ENCODE assay signal across 9 cellular contexts in the genomic region with DNA sequence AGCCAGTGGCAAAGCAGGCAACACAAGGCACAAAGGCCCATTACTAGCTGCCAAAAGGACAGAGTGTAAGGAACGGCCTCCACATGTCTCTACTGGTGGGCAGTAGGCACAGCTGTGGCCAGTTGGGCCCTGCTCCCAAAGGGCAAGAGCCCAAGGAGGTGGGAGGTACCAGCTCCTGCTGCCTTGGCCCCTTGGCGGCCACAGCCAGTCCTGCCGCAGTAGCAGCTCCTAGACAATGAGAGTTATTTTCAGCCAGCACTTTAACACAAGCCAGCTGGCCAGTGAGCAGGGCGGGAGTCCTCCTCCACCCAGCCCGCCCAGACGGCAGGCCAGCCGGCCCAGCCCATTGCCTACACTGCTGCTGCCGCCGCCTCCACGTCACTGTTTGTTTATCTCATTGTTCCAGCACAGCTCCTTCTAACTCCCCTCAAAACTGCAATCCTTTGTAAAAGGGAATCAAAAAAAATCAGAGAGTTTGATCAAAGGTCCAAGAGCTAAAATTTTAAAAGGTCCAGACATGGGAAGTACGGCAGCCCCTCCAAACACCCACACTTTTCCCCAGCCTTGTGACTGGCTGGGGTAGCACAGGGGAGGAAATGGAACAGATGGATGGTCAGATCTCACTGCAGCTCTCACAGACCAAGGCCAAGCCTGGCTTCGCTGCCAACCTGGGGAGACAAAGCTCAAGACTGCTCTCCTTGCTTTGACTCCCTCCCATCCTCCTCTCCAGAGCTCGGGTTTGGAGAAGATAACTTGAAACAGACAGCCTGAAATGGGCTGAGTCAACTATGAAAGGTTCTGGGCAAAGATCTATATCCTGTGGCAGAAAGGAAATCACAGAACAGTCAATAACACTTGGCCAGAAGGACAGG. TPM values are rescaled to one million over a fixed set of nuclear protein-coding genes. Genes with fewer than 3 reads are reported as not detected.
DNase-seq lines count a peak whose midpoint lies in the region; ATAC-seq, FAIRE-seq and TF ChIP-seq lines count a peak whose summit lies in the region.
"Had no signal": no experiment of that assay in that cellular context is flagged by ENCODE, and none has a peak within 500 bp of the region (broad histone marks: within the 10 kb centered on the region; RNA-seq: fewer than 3 reads in every experiment).

No MANE protein-coding gene starts in this region.

- TF ChIP-seq POLR2A in H1 (IDR thresholded peaks at IDR 0.05; ENCODE audit: control extremely low read depth in 1 of 2, low read depth in 2 of 2, low read length in 2 of 2), result no peak

- H3K36me3 ChIP-seq in H1 (ENCODE audit: control insufficient read depth in 2 of 4, insufficient read depth in 4 of 4, low read length in 3 of 4) (no peaks in the 10 kb centered on the region), lung (ENCODE audit: control insufficient read depth in 2 of 2, insufficient read depth in 2 of 2, low read length in 2 of 2) (no peaks in the 10 kb centered on the region), stomach smooth muscle (ENCODE audit: control insufficient read depth in 2 of 2, insufficient read depth in 2 of 2, low read length in 2 of 2) (no peaks in the 10 kb centered on the region)

- H3K4me3 Mint-ChIP-seq in T-helper 17 cell, result peak overlapping the region; percentile 73

- no peaks in the 10 kb centered on the region for H3K27me3 ChIP-seq in H1 (replicated peaks in 1 of 4; ENCODE audit: control insufficient read depth in 3 of 4, extremely low read depth in 1 of 4, insufficient read depth in 3 of 4, low read length in 3 of 4)
- H3K27me3 ChIP-seq in lung (ENCODE audit: control insufficient read depth, insufficient read depth), result no peaks in the 10 kb centered on the region
- H3K27me3 ChIP-seq in stomach smooth muscle (ENCODE audit: control insufficient read depth in 1 of 2, insufficient read depth in 2 of 2, low read length in 2 of 2), result no peaks in the 10 kb centered on the region

- peaks cover 4% of the 10 kb centered on the region; the same call in 1 of the 2 replicates for H3K79me1 ChIP-seq in H1 (ENCODE audit: low read depth, low read length)

- H3K9ac ChIP-seq in H1 (replicated peaks in 1 of 4; ENCODE audit: extremely low read depth in 1 of 4, low read depth in 3 of 4, low read length in 3 of 4), result no peak overlapping the region; a peak in 1 of 7 replicates
- H3K9ac ChIP-seq in stomach smooth muscle (ENCODE audit: low read length in 2 of 2), result peak overlapping the region; percentile 71 to 78

- POLR2A ChIA-PET in H1 (lab: Charles Lee; ENCODE audit: partially characterized antibody), result interaction anchor here (1.0 to 4.4 kb wide), 8 partner anchors 9 to 67 kb away, joined by 3 to 36 read pairs (median 11); a partner anchor contains a TSS

- no peaks in the 10 kb centered on the region for H3K36me3 Mint-ChIP-seq in T-helper 17 cell (ENCODE audit: low read depth)

- no peaks in the 10 kb centered on the region for H3K9me3 ChIP-seq in T-helper 17 cell (ENCODE audit: control insufficient read depth, low read length, poor library complexity, severe bottlenecking)
- no peaks in the 10 kb centered on the region for H3K9me3 ChIP-seq in H1 (ENCODE audit: insufficient read depth in 2 of 2, low read depth in 1 of 2, low read length in 1 of 2)
- no peaks in the 10 kb centered on the region for H3K9me3 ChIP-seq in lung (ENCODE audit: control insufficient read depth in 2 of 2, insufficient read depth in 1 of 2, low read length in 1 of 2)
- no peaks in the 10 kb centered on the region for H3K9me3 ChIP-seq in stomach smooth muscle (ENCODE audit: control insufficient read depth in 2 of 2, low read length in 2 of 2)

- peak overlapping the region; percentile 37; the same call in 1 of the 2 replicates for H2BK5ac ChIP-seq in H1 (ENCODE audit: low read depth, low read length)

- H3K27ac Mint-ChIP-seq in T-helper 17 cell, result peak overlapping the region; percentile 98

- H4K20me1 ChIP-seq in H1 (replicated peaks in 1 of 2; ENCODE audit: control insufficient read depth in 1 of 2, insufficient read depth in 2 of 2, low read length in 2 of 2), result peaks cover 0 to 3% of the 10 kb centered on the region in 2 experiments

- 0 out of 2 replicates have a peak overlapping the region, but pooled peaks have one; percentile 76 for H2BK15ac ChIP-seq in H1 (ENCODE audit: low read length)

- peak overlapping the region; percentile 67 for H2BK120ac ChIP-seq in H1 (replicated peaks; ENCODE audit: low read depth, low read length)

- H3K23ac ChIP-seq in H1 (ENCODE audit: insufficient read length), result peak overlapping the region; percentile 28

- ATAC-seq in T-helper 17 cell, result no peak
- ATAC-seq in lung (ENCODE audit: insufficient read depth, low FRiP score), result peak; percentile 87
- no peak for ATAC-seq in GM18870 (IDR thresholded peaks at IDR 0.05; ENCODE audit: unreplicated experiment)
- no peak for ATAC-seq in HG02678 (IDR thresholded peaks at IDR 0.05; ENCODE audit: unreplicated experiment)

- H4K91ac ChIP-seq in H1 (replicated peaks; ENCODE audit: insufficient read length, low read length), result peak overlapping the region; percentile 29

- WGBS in H1 (ENCODE audit: extremely low coverage in 1 of 2, insufficient coverage in 1 of 2, insufficient read length in 1 of 2, insufficient replicate concordance in 2 of 2, low coverage in 1 of 2, low lambda C conversion rate in 2 of 2, missing lambda C conversion rate in 1 of 2), 2 experiments, result 64% methylated on average over 13 of the region's 13 CpGs; no CpG with 5 or more reads in 1 of the 2 experiments
- WGBS in lung, 2 donors, result 23 to 60% methylated on average over 13 of the region's 13 CpGs

- H3K4me1 Mint-ChIP-seq in T-helper 17 cell, result peaks cover 62% of the 10 kb centered on the region

- CTCF ChIA-PET in H1 (lab: Charles Lee; ENCODE audit: partially characterized antibody), result interaction anchor here (0.7 to 4.7 kb wide), 22 partner anchors 9 to 104 kb away, joined by 3 to 38 read pairs (median 6); a partner anchor contains a TSS

- peak overlapping the region in 1 of 2 experiments; percentile 24; a peak in 2 of 4 replicates for H3K4me2 ChIP-seq in H1 (ENCODE audit: insufficient read depth in 1 of 2, low read depth in 2 of 2, low read length in 2 of 2)

- no peak overlapping the region for H3K56ac ChIP-seq in H1 (replicated peaks; ENCODE audit: insufficient read length, low read depth, low read length)

- H3K14ac ChIP-seq in H1 (ENCODE audit: insufficient read length), result no peak overlapping the region

- H4K8ac ChIP-seq in H1 (ENCODE audit: extremely low read depth, insufficient read depth, low read length), result peak overlapping the region; percentile 74; the same call in 1 of the 2 replicates

- H2BK12ac ChIP-seq in H1 (ENCODE audit: low read depth, low read length), result peak overlapping the region; percentile 85

- FAIRE-seq in H1 (lab: Jason Lieb, UNC), result no peak
- FAIRE-seq: islet of Langerhans had no signal

- H4K5ac ChIP-seq in H1 (ENCODE audit: insufficient read length, low read depth, low read length), result peak overlapping the region; percentile 4

- DNase-seq in AG08396 (ENCODE audit: low spot score), result peak; percentile 93
- peak; percentile 93 for DNase-seq in HCEC 1CT
- DNase-seq in T-helper 17 cell, result no peak
- peak in 1 of 2 experiments; percentile 61 for DNase-seq in H1 (ENCODE audit: low read depth in 1 of 2, low spot score in 2 of 2)
- DNase-seq in lung (ENCODE audit: low spot score), result peak; percentile 78

- H3K4me1 ChIP-seq in H1 (replicated peaks in 1 of 4; ENCODE audit: control insufficient read depth in 3 of 4, insufficient read depth in 4 of 4, low read length in 3 of 4) (peaks cover 3 to 7% (median 6%) of the 10 kb centered on the region in 4 experiments), lung (ENCODE audit: control insufficient read depth in 2 of 2, insufficient read depth in 2 of 2, low read length in 2 of 2) (peaks cover 33 to 34% of the 10 kb centered on the region in 2 donors), stomach smooth muscle (ENCODE audit: control insufficient read depth, insufficient read depth, low read length) (peaks cover 57% of the 10 kb centered on the region)

- H3K79me2 ChIP-seq in H1 (ENCODE audit: control insufficient read depth in 1 of 2, insufficient read depth in 2 of 2, low read length in 2 of 2), result peaks cover 0 to 23% of the 10 kb centered on the region in 2 experiments; a peak in 1 of 4 replicates

- peak overlapping the region; percentile 18; the same call in 1 of the 2 replicates for H2AK5ac ChIP-seq in H1 (ENCODE audit: low read depth, low read length)

- peak overlapping the region; percentile 45 for H3K4ac ChIP-seq in H1 (replicated peaks; ENCODE audit: insufficient read length, low read depth, low read length)

- H3K4me3 ChIP-seq in H1 (ENCODE audit: extremely low read depth in 1 of 4, insufficient read depth in 2 of 4, low read depth in 3 of 4, low read length in 4 of 4), result no peak overlapping the region
- H3K4me3 ChIP-seq in lung, result no peak overlapping the region
- peak overlapping the region; percentile 44 to 60 for H3K4me3 ChIP-seq in stomach smooth muscle (ENCODE audit: low read length in 2 of 2)

- H2AFZ ChIP-seq in H1 (ENCODE audit: low read length), result no peak overlapping the region

- H3K27ac ChIP-seq in H1 (ENCODE audit: low read depth, low read length) (0 out of 2 replicates have a peak overlapping the region, but pooled peaks have one; percentile 6), lung (ENCODE audit: low read depth in 1 of 2, low read length in 1 of 2) (peak overlapping the region; percentile 79 to 87), stomach smooth muscle (ENCODE audit: low read length) (peak overlapping the region; percentile 99)

- TF ChIP-seq CTCF in H1 (IDR thresholded peaks at IDR 0.05; ENCODE audit: control extremely low read depth in 1 of 3, insufficient read depth in 1 of 3, low read depth in 1 of 3, low read length in 3 of 3), result peak in 1 of 3 experiments; percentile 9; a peak in 1 of 4 replicates
- no peak for TF ChIP-seq CTCF in lung (IDR thresholded peaks at IDR 0.05; ENCODE audit: control extremely low read depth, extremely low read depth)

- H3K23me2 ChIP-seq in H1 (ENCODE audit: low read depth, low read length), result no peaks in the 10 kb centered on the region

- no peak for TF ChIP-seq EP300 in H1 (IDR thresholded peaks at IDR 0.05; ENCODE audit: borderline replicate concordance in 1 of 2, low read depth in 2 of 2, low read length in 2 of 2)

- H3K27me3 Mint-ChIP-seq in T-helper 17 cell, result no peaks in the 10 kb centered on the region

- H2BK20ac ChIP-seq in H1 (ENCODE audit: low read length), result 0 out of 2 replicates have a peak overlapping the region, but pooled peaks have one; percentile 55

- TF ChIP-seq RAD21 in H1 (IDR thresholded peaks at IDR 0.05 in 1 of 2, conservative IDR thresholded peaks at IDR 0.05 in 1 of 2; ENCODE audit: low read depth in 2 of 2, low read length in 2 of 2), result 0 out of 4 replicates have a peak, but pooled peaks of 1 of the 2 experiments have one; percentile 6

- no peak overlapping the region for H3K18ac ChIP-seq in H1 (ENCODE audit: extremely low read depth, low read length)

RNA-seq across cellular contexts. Expression of a gene that starts 33.5 kb away (rescaled TPM):
- total RNA-seq in T-helper 17 cell (10 to 100 TPM; 17.0 to 19.7 TPM), lung (10 to 100 TPM; 30.9 to 51.2 TPM)
- total RNA-seq in H1 (2021; fragmentation: NEBNext Ultra II Directional; extraction: Animal tissue kit (Norgen Biotek cat#: 25700)), result 27.6 and 29.0 TPM in 2 replicates
- polyA plus RNA-seq in H1 (2011; rRNA removed) (8.6 and 11.4 TPM in 2 replicates), lung (10 to 100 TPM; 11.5 to 13.9 TPM)
- polyA plus RNA-seq in H1 (2011; cell fraction: cytosol; rRNA removed), result 10.6 TPM
- 32.8 TPM for polyA plus RNA-seq in H1 (2011; cell fraction: nucleus; rRNA removed)
- 12.5 to 15.2 TPM (median 14.4 TPM) in 4 replicates for polyA plus RNA-seq in H1 (2012, experiment 1 of 2)
- polyA plus RNA-seq in H1 (2012, experiment 2 of 2), result 9.2 TPM
- polyA plus RNA-seq in H1 (2013, experiment 1 of 2), result 9.3 TPM
- 9.3 TPM for polyA plus RNA-seq in H1 (2013, experiment 2 of 2)
- polyA minus RNA-seq in H1 (2011; rRNA and poly(A)+ RNA removed), result 27.3 and 32.4 TPM in 2 replicates
- polyA minus RNA-seq in H1 (2011; cell fraction: cytosol; rRNA and poly(A)+ RNA removed), result 17.9 TPM
- 23.5 TPM for polyA minus RNA-seq in H1 (2011; cell fraction: nucleus; rRNA and poly(A)+ RNA removed)

RNA-seq across cellular contexts. Expression of a gene that starts 50.3 kb away (rescaled TPM):
- 1 to 10 TPM; 5.6 to 7.1 TPM for total RNA-seq in T-helper 17 cell
- total RNA-seq in H1 (2021; fragmentation: NEBNext Ultra II Directional; extraction: Animal tissue kit (Norgen Biotek cat#: 25700)), result 24.4 and 26.8 TPM in 2 replicates
- 14.4 and 23.5 TPM in 2 replicates for polyA plus RNA-seq in H1 (2011; rRNA removed)
- 23.9 TPM for polyA plus RNA-seq in H1 (2011; cell fraction: cytosol; rRNA removed)
- 137 TPM for polyA plus RNA-seq in H1 (2011; cell fraction: nucleus; rRNA removed)
- 14.2 to 29.0 TPM (median 24.0 TPM) in 4 replicates for polyA plus RNA-seq in H1 (2012, experiment 1 of 2)
- 9.3 TPM for polyA plus RNA-seq in H1 (2012, experiment 2 of 2)
- polyA plus RNA-seq in H1 (2013, experiment 1 of 2), result 13.1 TPM
- polyA plus RNA-seq in H1 (2013, experiment 2 of 2), result 13.0 TPM
- 14.2 and 23.3 TPM in 2 replicates for polyA minus RNA-seq in H1 (2011; rRNA and poly(A)+ RNA removed)
- polyA minus RNA-seq in H1 (2011; cell fraction: cytosol; rRNA and poly(A)+ RNA removed), result 11.0 TPM
- 41.9 TPM for polyA minus RNA-seq in H1 (2011; cell fraction: nucleus; rRNA and poly(A)+ RNA removed)
- total RNA-seq in lung, result 10 to 100 TPM; 15.8 to 20.0 TPM
- polyA plus RNA-seq in lung, result 10 to 100 TPM; 10.0 to 18.3 TPM

Comparison
In these comparisons a context has a peak if more than half of its experiments do, and no peak if none do; other contexts are left out.
1. DNase-seq: peak in AG08396 (single experiment), HCEC 1CT (single experiment) and lung (single experiment); none in T-helper 17 cell (0 of 3).
2. H3K27ac ChIP-seq: peak in every context shown above with its lines; median percentile 99 in stomach smooth muscle; 83 in lung; 6 in H1.
3. H3K4me3 ChIP-seq: peak in stomach smooth muscle (2 of 2); none in H1 (0 of 4) and lung (single experiment).
4. H3K9ac ChIP-seq: peak in stomach smooth muscle (2 of 2); none in H1 (0 of 4).